Comparison of ENCODE assay signal across 8 cellular contexts in the genomic region with DNA sequence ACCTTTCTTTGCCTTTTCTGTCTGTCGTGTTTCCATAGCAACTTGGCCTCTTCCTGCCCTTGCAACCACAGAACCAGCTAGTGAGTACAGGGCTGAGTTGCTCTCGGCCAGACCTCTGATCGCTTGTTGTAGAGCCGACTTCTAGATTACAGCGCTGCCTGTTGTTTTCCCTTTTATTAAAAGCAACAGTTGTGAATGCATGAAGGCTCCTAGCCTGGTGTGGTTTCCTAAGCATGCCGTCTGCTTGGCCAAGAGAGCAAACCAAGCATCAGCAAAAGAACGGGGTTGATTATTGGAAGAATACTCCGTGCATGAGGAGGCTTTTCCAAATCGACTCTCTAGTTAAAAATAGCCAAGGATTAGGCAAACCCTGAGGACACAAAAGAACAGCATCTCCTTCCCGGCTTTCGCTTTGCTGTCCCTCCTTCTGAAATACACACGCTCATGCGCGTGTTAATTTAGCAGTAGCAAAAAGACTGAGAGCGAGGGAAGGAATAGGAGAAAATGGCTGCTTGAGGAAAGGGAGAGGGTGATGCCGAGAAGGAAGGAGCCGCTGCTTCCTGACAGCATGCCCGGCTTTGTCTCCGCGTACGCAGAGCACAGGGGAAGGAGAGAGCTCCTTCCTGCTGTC.
DNase-seq lines count a peak whose midpoint lies in the region; ATAC-seq and TF ChIP-seq lines count a peak whose summit lies in the region.

No MANE protein-coding gene starts in this region.

- no peak overlapping the region for H3K4me3 ChIP-seq in WERI-Rb-1 (ENCODE audit: low read depth, low read length)

- POLR2A ChIA-PET in activated CD4-positive, alpha-beta memory T cell treated with anti-CD3 and anti-CD28 coated beads for 36 hours (lab: Charles Lee) = no interaction called here
- POLR2A ChIA-PET in GM10248 (lab: Yijun Ruan, JAX) = no interaction called here

- H3K27ac ChIP-seq in WERI-Rb-1 = no peak overlapping the region

- DNase-seq in G401 (ENCODE audit: low spot score) (peak; percentile 90), Right ventricle myocardium superior (no peak), sciatic nerve (ENCODE audit: low spot score) (no peak), WERI-Rb-1 (no peak), GM10248 (ENCODE audit: extremely low spot score) (no peak), mesenteric fat pad (ENCODE audit: low spot score) (no peak)
- peak; percentile 50 for DNase-seq in activated CD4-positive, alpha-beta memory T cell treated with anti-CD3 and anti-CD28 coated beads for 36 hours

- in situ Hi-C loops in G401 (cut with HindIII; ENCODE audit: low sequenced_read_pairs) = no loop called here

- no peak for TF ChIP-seq CTCF in WERI-Rb-1 (IDR thresholded peaks at IDR 0.05; ENCODE audit: low read depth, low read length)
- TF ChIP-seq CTCF in GM10248 (IDR thresholded peaks at IDR 0.05; ENCODE audit: control extremely low read depth, extremely low read depth, low read depth, missing control alignments) = no peak

- H3K4me1 Mint-ChIP-seq in activated CD4-positive, alpha-beta memory T cell treated with anti-CD3 and anti-CD28 coated beads for 36 hours (ENCODE audit: low read depth) = peaks cover 8% of the 10 kb centered on the region

- no peaks in the 10 kb centered on the region for H3K9me3 ChIP-seq in WERI-Rb-1 (ENCODE audit: severe bottlenecking)

- H3K27me3 ChIP-seq in WERI-Rb-1 (ENCODE audit: insufficient read depth, low read depth, severe bottlenecking) = no peaks in the 10 kb centered on the region

- H3K27me3 Mint-ChIP-seq in activated CD4-positive, alpha-beta memory T cell treated with anti-CD3 and anti-CD28 coated beads for 36 hours = peaks cover 25% of the 10 kb centered on the region

- H3K27ac Mint-ChIP-seq in activated CD4-positive, alpha-beta memory T cell treated with anti-CD3 and anti-CD28 coated beads for 36 hours = no peak overlapping the region

- no peaks in the 10 kb centered on the region for H3K9me3 Mint-ChIP-seq in activated CD4-positive, alpha-beta memory T cell treated with anti-CD3 and anti-CD28 coated beads for 36 hours

- intact Hi-C loops in activated CD4-positive, alpha-beta memory T cell treated with anti-CD3 and anti-CD28 coated beads for 36 hours (cut with micrococcal nuclease) = no loop called here
- intact Hi-C loops in Right ventricle myocardium superior (cut with DNase I) = no loop called here
- intact Hi-C loops in sciatic nerve (cut with DNase I) = no loop called here

- peak; percentile 69 for ATAC-seq in Right ventricle myocardium superior (ENCODE audit: poor library complexity)
- peak; percentile 82 for ATAC-seq in sciatic nerve
- ATAC-seq in HG03460 (IDR thresholded peaks at IDR 0.05; ENCODE audit: unreplicated experiment) = no peak

- no peaks in the 10 kb centered on the region for H3K36me3 Mint-ChIP-seq in activated CD4-positive, alpha-beta memory T cell treated with anti-CD3 and anti-CD28 coated beads for 36 hours

- CTCF ChIA-PET in activated CD4-positive, alpha-beta memory T cell treated with anti-CD3 and anti-CD28 coated beads for 36 hours (lab: Charles Lee) = interaction anchor here (0.8 kb wide), 1 partner anchor 47 kb away, joined by 3 read pairs; no protein-coding TSS in a partner anchor
- CTCF ChIA-PET in GM10248 (lab: Yijun Ruan, JAX) = no interaction called here

- peaks cover 5% of the 10 kb centered on the region; the same call in 1 of the 2 replicates for H3K36me3 ChIP-seq in WERI-Rb-1

- H3K4me3 Mint-ChIP-seq in activated CD4-positive, alpha-beta memory T cell treated with anti-CD3 and anti-CD28 coated beads for 36 hours = peak overlapping the region; percentile 45

Comparison
In these comparisons a context has a peak if more than half of its experiments do, and no peak if none do; other contexts are left out.
1. DNase-seq: peak in G401 (single experiment) and activated CD4-positive, alpha-beta memory T cell treated with anti-CD3 and anti-CD28 coated beads for 36 hours (single experiment); none in Right ventricle myocardium superior (single experiment), sciatic nerve (single experiment), WERI-Rb-1 (single experiment), GM10248 (single experiment) and mesenteric fat pad (single experiment).